8 cellular contexts compared by ENCODE assay signal in genomic region chr7:8035647-8036518, GRCh38.
DNase-seq lines count a peak whose midpoint lies in the region; ATAC-seq and TF ChIP-seq lines count a peak whose summit lies in the region.

No MANE protein-coding gene starts in this region.

- no peaks in the 10 kb centered on the region for H3K9me3 Mint-ChIP-seq in MCF 10A (ENCODE audit: unreplicated experiment)
- H3K9me3 Mint-ChIP-seq in endothelial cell (ENCODE audit: unreplicated experiment) = no peaks in the 10 kb centered on the region

- no peak for TF ChIP-seq POLR2A in breast epithelium (IDR thresholded peaks at IDR 0.05)

- H3K4me3 Mint-ChIP-seq in MCF 10A (ENCODE audit: unreplicated experiment) = no peak overlapping the region
- H3K4me3 Mint-ChIP-seq in endothelial cell (ENCODE audit: unreplicated experiment) = no peak overlapping the region

- H3K36me3 ChIP-seq in breast epithelium = no peaks in the 10 kb centered on the region
- H3K36me3 ChIP-seq in NT2/D1 (ENCODE audit: insufficient read depth, insufficient read length, low read length) = peaks cover 3% of the 10 kb centered on the region
- no peaks in the 10 kb centered on the region for H3K36me3 ChIP-seq in neutrophil

- H3K27ac ChIP-seq in breast epithelium (no peak overlapping the region), neutrophil (peak overlapping the region; percentile 65)

- no peaks in the 10 kb centered on the region for H3K27me3 Mint-ChIP-seq in MCF 10A (ENCODE audit: insufficient read depth, unreplicated experiment)
- peaks cover 1% of the 10 kb centered on the region for H3K27me3 Mint-ChIP-seq in endothelial cell (ENCODE audit: unreplicated experiment)

- POLR2A ChIA-PET in MCF 10A (lab: Yijun Ruan, JAX) = interaction anchor here (1.1 to 1.8 kb wide), 3 partner anchors 38 to 355 kb away, joined by 3 to 6 read pairs (median 5); no protein-coding TSS in a partner anchor

- BruUV-seq in MCF 10A (replicated peaks; lab: Mats Ljungman, UMichigan) = no TSS peak

- DNase-seq in MCF 10A (ENCODE audit: unreplicated experiment) = peak; percentile 52
- no peak for DNase-seq in breast epithelium (ENCODE audit: low spot score in 2 of 2)
- DNase-seq in NT2/D1 (ENCODE audit: low read depth, low spot score) = peak; percentile 9
- DNase-seq in endothelial cell (ENCODE audit: low spot score) = no peak
- no peak for DNase-seq in amniotic stem cell (lab: John Stamatoyannopoulos, UW)
- DNase-seq in activated gamma-delta T cell (lab: John Stamatoyannopoulos, UW) = no peak

- H3K4me3 ChIP-seq in breast epithelium = no peak overlapping the region
- H3K4me3 ChIP-seq in NT2/D1 (ENCODE audit: insufficient read length, low read depth) = no peak overlapping the region
- H3K4me3 ChIP-seq in neutrophil (ENCODE audit: low read depth in 1 of 2, low read length in 1 of 2) = no peak overlapping the region

- H3K4me1 Mint-ChIP-seq in MCF 10A (ENCODE audit: insufficient read depth, unreplicated experiment) = no peaks in the 10 kb centered on the region
- no peaks in the 10 kb centered on the region for H3K4me1 Mint-ChIP-seq in endothelial cell (ENCODE audit: unreplicated experiment)

- TF ChIP-seq CTCF in MCF 10A (IDR thresholded peaks at IDR 0.05; ENCODE audit: unreplicated experiment) = peak; percentile 50
- peak in 1 of 3 donors; percentile 39 for TF ChIP-seq CTCF in breast epithelium (IDR thresholded peaks at IDR 0.05)
- TF ChIP-seq CTCF in endothelial cell (IDR thresholded peaks at IDR 0.05; ENCODE audit: unreplicated experiment) = peak; percentile 34
- TF ChIP-seq CTCF in neutrophil (IDR thresholded peaks at IDR 0.05) = peak; percentile 54

- intact Hi-C loops in MCF 10A (cut with micrococcal nuclease) = loop anchor here (1.0 to 5.0 kb wide), 4 partner anchors 261 to 441 kb away; no protein-coding TSS in a partner anchor
- intact Hi-C loops in breast epithelium (cut with DNase I; ENCODE audit: low total_unique reads) = no loop called here

- H3K36me3 Mint-ChIP-seq in MCF 10A (ENCODE audit: insufficient read depth, unreplicated experiment) = no peaks in the 10 kb centered on the region
- no peaks in the 10 kb centered on the region for H3K36me3 Mint-ChIP-seq in endothelial cell (ENCODE audit: low read depth, unreplicated experiment)

- H3K4me1 ChIP-seq in breast epithelium = no peaks in the 10 kb centered on the region
- no peaks in the 10 kb centered on the region for H3K4me1 ChIP-seq in NT2/D1 (ENCODE audit: insufficient read depth, insufficient read length)
- peaks cover 22 to 24% of the 10 kb centered on the region in 2 experiments for H3K4me1 ChIP-seq in neutrophil (ENCODE audit: control insufficient read depth in 1 of 2, insufficient read depth in 1 of 2, low read depth in 1 of 2, low read length in 1 of 2)

- H3K27me3 ChIP-seq in breast epithelium = no peaks in the 10 kb centered on the region
- no peaks in the 10 kb centered on the region for H3K27me3 ChIP-seq in NT2/D1 (ENCODE audit: insufficient read depth, insufficient read length)
- H3K27me3 ChIP-seq in neutrophil = no peaks in the 10 kb centered on the region

- H3K27ac Mint-ChIP-seq in MCF 10A (ENCODE audit: low read depth, unreplicated experiment) = no peak overlapping the region
- no peak overlapping the region for H3K27ac Mint-ChIP-seq in endothelial cell (ENCODE audit: unreplicated experiment)

- H3K9me3 ChIP-seq in breast epithelium (peaks cover 0 to 12% of the 10 kb centered on the region in 2 donors), NT2/D1 (ENCODE audit: insufficient read depth, low read length) (no peaks in the 10 kb centered on the region), neutrophil (no peaks in the 10 kb centered on the region)

- CTCF ChIA-PET in MCF 10A (lab: Yijun Ruan, JAX) = interaction anchor here (0.6 to 2.1 kb wide), 31 partner anchors 10 to 390 kb away, joined by 3 to 23 read pairs (median 4); partner anchors contain the start of gene GLCCI1

- no peak overlapping the region for H3K9ac ChIP-seq in NT2/D1 (ENCODE audit: insufficient read length, low read depth)

- ATAC-seq in HG02759 (IDR thresholded peaks at IDR 0.05; ENCODE audit: unreplicated experiment) = peak; percentile 52

Comparison
In these comparisons a context has a peak if more than half of its experiments do, and no peak if none do; other contexts are left out.
1. DNase-seq: peak in MCF 10A (single experiment) and NT2/D1 (single experiment); none in breast epithelium (0 of 2), endothelial cell (single experiment), amniotic stem cell (single experiment) and activated gamma-delta T cell (single experiment).